ENCODE assay signal across 8 cellular contexts in the genomic region with DNA sequence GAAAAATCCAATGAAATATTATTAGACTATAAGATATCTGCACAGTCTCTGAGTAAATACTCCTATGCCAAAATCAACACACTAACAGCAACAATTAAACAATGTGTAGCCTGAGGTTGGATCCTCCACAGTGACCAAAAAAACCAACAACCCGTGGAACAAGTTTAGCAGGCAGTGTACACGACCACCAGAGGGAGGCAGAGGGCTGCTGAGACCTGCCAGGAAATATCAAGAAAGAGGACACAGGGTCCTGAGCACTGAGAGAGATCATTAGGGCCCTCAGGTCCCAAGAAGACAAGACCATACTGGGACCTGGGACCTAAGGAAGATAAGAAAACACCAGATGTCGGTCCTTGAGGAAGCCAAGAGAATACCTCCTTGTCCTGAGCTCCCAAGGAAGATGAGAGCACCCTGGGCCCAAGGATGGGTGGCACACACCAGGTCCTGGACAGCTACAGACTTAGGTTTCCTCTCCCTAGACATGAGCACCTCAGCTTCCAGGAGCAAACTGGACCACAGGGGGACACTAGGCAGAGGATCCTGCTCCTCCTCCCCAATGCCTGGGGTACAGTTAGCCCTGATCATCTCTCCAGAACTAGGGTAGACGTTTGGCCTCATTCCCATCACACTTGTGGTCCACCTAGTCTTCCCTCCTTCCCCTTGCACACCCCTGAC. TPM values are rescaled to one million over a fixed set of nuclear protein-coding genes. Genes with fewer than 3 reads are reported as not detected.
DNase-seq lines count a peak whose midpoint lies in the region; ATAC-seq and TF ChIP-seq lines count a peak whose summit lies in the region.

No MANE protein-coding gene starts in this region.

- TF ChIP-seq CTCF in neural cell (IDR thresholded peaks at IDR 0.05; ENCODE audit: poor library complexity, severe bottlenecking) (peak; percentile 28), testis (IDR thresholded peaks at IDR 0.05) (peak; percentile 54 to 69 (median 61))

- 27 to 29% methylated on average over 4 of the region's 4 CpGs for WGBS in testis, 2 donors

- no peaks in the 10 kb centered on the region for H3K9me2 ChIP-seq in neural cell (ENCODE audit: insufficient read depth, low read length)

- peak overlapping the region; percentile 96 for H3K9ac ChIP-seq in neural cell (ENCODE audit: low read length)

- H3K9me3 ChIP-seq in neural cell (ENCODE audit: low read length) (peaks cover 49% of the 10 kb centered on the region), testis (no peaks in the 10 kb centered on the region)

- H3K4me2 ChIP-seq in neural cell (ENCODE audit: low read length) = no peak overlapping the region

- H3K79me2 ChIP-seq in neural cell (replicated peaks; ENCODE audit: insufficient read depth, low read length) = peaks cover 17% of the 10 kb centered on the region

- no peak overlapping the region for H2AFZ ChIP-seq in neural cell (ENCODE audit: low read depth, low read length)

- intact Hi-C loops in testis (cut with DNase I; ENCODE audit: low total_unique reads) = no loop called here

- no peaks in the 10 kb centered on the region for H4K20me1 ChIP-seq in neural cell (ENCODE audit: insufficient read depth)

- H3K27me3 ChIP-seq in neural cell (ENCODE audit: insufficient read depth, low read depth, low read length) (no peaks in the 10 kb centered on the region), testis (no peaks in the 10 kb centered on the region)

- peak overlapping the region; percentile 99 for H3K27ac ChIP-seq in epithelial cell of prostate
- H3K27ac ChIP-seq in neural cell (ENCODE audit: low read length) = no peak overlapping the region
- H3K27ac ChIP-seq in testis = peak overlapping the region; percentile 98 to 100

- TF ChIP-seq RAD21 in neural cell (conservative IDR thresholded peaks at IDR 0.05) = no peak

- no peak for TF ChIP-seq POLR2A in testis (IDR thresholded peaks at IDR 0.05)

- peak overlapping the region; percentile 97 for H3K4me3 ChIP-seq in neural cell (ENCODE audit: low read length)
- peak overlapping the region; percentile 74 to 99 for H3K4me3 ChIP-seq in testis

- peak; percentile 0 for DNase-seq in NCI-H2107 treated with DMSO at 0.1 percent for 48 hours (lab: John Stamatoyannopoulos, UW; ENCODE audit: unreplicated experiment)
- DNase-seq in NCI-H2107 (lab: John Stamatoyannopoulos, UW) = no peak
- peak; percentile 64 for DNase-seq in NCI-H226
- DNase-seq in activated CD8-positive, alpha-beta memory T cell treated with anti-CD3 and anti-CD28 coated beads for 4 hours (ENCODE audit: low read depth in 2 of 2) = peak; percentile 35 to 39
- DNase-seq in epithelial cell of prostate (ENCODE audit: low read depth, low spot score) = peak; percentile 10
- DNase-seq in testis = peak; percentile 86

- no peaks in the 10 kb centered on the region for H3F3A ChIP-seq in neural cell (ENCODE audit: insufficient read depth, low read length, poor library complexity, severe bottlenecking)

- no peak for TF ChIP-seq EP300 in neural cell (conservative IDR thresholded peaks at IDR 0.05; ENCODE audit: poor library complexity, severe bottlenecking)

- ATAC-seq in GM21390 (IDR thresholded peaks at IDR 0.05; ENCODE audit: unreplicated experiment) = no peak

- no peaks in the 10 kb centered on the region for H3K4me1 ChIP-seq in testis

- H3K36me3 ChIP-seq in neural cell (ENCODE audit: insufficient read depth, low read length) (peaks cover 22% of the 10 kb centered on the region), testis (ENCODE audit: low read depth, missing control alignments) (no peaks in the 10 kb centered on the region)

TF ChIP-seq in neural cell, 6 proteins besides CTCF, POLR2A, EP300 and RAD21:
- TF ChIP-seq EZH2 (IDR thresholded peaks at IDR 0.05; ENCODE audit: borderline replicate concordance, insufficient read depth, low read length, poor library complexity, severe bottlenecking) (no peak), TAF1 (IDR thresholded peaks at IDR 0.05; ENCODE audit: low read depth) (no peak), MXI1 (conservative IDR thresholded peaks at IDR 0.05; ENCODE audit: poor library complexity, severe bottlenecking) (no peak), SMC3 (conservative IDR thresholded peaks at IDR 0.05; ENCODE audit: poor library complexity) (no peak), POLR2AphosphoS5 (IDR thresholded peaks at IDR 0.05) (no peak)
- TF ChIP-seq, protein P1, sequence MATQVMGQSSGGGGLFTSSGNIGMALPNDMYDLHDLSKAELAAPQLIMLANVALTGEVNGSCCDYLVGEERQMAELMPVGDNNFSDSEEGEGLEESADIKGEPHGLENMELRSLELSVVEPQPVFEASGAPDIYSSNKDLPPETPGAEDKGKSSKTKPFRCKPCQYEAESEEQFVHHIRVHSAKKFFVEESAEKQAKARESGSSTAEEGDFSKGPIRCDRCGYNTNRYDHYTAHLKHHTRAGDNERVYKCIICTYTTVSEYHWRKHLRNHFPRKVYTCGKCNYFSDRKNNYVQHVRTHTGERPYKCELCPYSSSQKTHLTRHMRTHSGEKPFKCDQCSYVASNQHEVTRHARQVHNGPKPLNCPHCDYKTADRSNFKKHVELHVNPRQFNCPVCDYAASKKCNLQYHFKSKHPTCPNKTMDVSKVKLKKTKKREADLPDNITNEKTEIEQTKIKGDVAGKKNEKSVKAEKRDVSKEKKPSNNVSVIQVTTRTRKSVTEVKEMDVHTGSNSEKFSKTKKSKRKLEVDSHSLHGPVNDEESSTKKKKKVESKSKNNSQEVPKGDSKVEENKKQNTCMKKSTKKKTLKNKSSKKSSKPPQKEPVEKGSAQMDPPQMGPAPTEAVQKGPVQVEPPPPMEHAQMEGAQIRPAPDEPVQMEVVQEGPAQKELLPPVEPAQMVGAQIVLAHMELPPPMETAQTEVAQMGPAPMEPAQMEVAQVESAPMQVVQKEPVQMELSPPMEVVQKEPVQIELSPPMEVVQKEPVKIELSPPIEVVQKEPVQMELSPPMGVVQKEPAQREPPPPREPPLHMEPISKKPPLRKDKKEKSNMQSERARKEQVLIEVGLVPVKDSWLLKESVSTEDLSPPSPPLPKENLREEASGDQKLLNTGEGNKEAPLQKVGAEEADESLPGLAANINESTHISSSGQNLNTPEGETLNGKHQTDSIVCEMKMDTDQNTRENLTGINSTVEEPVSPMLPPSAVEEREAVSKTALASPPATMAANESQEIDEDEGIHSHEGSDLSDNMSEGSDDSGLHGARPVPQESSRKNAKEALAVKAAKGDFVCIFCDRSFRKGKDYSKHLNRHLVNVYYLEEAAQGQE (IDR thresholded peaks at IDR 0.05; ENCODE audit: borderline replicate concordance) = no peak

RNA-seq across cellular contexts. Expression of a gene that starts 0.8 kb away (rescaled TPM):
- polyA plus RNA-seq in neural cell = 46.4 and 47.2 TPM in 2 replicates
- polyA minus RNA-seq in neural cell = 57.5 and 67.4 TPM in 2 replicates
- total RNA-seq in testis = 10 to 100 TPM; 42.6 to 48.0 TPM
- polyA plus RNA-seq in testis (ENCODE audit: insufficient read depth, low read depth, low replicate concordance) = 34.2 TPM

RNA-seq across cellular contexts. Expression of a gene that starts 31.4 kb away (rescaled TPM):
- polyA plus RNA-seq in neural cell (20.3 and 20.6 TPM in 2 replicates), testis (ENCODE audit: insufficient read depth, low read depth, low replicate concordance) (24.2 TPM)
- polyA minus RNA-seq in neural cell = 48.4 and 49.7 TPM in 2 replicates
- total RNA-seq in testis = 10 to 100 TPM; 19.8 to 20.7 TPM

RNA-seq across cellular contexts. Expression of a gene that starts 46.7 kb away (rescaled TPM):
- polyA plus RNA-seq in neural cell (22.7 and 50.1 TPM in 2 replicates), testis (ENCODE audit: insufficient read depth, low read depth, low replicate concordance) (45.8 TPM)
- polyA minus RNA-seq in neural cell = 32.6 and 35.1 TPM in 2 replicates
- 10 to 100 TPM; 92.2 to 93.9 TPM for total RNA-seq in testis
